Comparison of ENCODE assay signal across 7 cellular contexts in the genomic region with DNA sequence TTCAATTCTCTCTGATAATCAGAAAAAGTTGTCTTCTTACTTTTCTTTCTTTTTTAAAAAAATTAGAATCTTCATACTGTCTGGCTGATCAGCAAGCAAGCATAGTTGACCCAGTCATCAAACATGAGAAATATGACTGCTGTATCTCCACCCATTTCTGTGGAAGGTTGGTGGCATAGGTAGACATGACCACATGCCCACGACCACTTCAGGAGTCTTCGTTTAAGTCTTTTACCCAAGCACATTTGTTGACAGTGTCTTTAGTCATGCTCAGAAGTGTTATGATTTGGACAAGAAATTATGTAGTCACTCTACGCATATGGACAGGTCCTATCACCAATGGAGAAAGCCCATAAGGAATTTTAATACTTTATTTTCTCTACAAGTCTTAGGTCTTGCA.
"Had no signal": no experiment of that assay in that cellular context is flagged by ENCODE, and none has a peak within 500 bp of the region (broad histone marks: within the 10 kb centered on the region; RNA-seq: fewer than 3 reads in every experiment).

No MANE protein-coding gene starts in this region.

- FAIRE-seq: H1, H54, HTR-8/SVneo had no signal

- DNase-seq: H9, HCEC 1CT, IMR-90 had no signal

- H3K27ac Mint-ChIP-seq: GM23338, H9 had no signal

- H3K4me3 ChIP-seq: GM23338 had no signal

- H3K4me3 Mint-ChIP-seq: GM23338, H9 had no signal

- ATAC-seq: GM23338 had no signal

- H3K4me2 ChIP-seq: GM23338 had no signal

- H3K9me3 Mint-ChIP-seq: GM23338, H9 had no signal
